22 cellular contexts compared by ENCODE assay signal in the genomic region with DNA sequence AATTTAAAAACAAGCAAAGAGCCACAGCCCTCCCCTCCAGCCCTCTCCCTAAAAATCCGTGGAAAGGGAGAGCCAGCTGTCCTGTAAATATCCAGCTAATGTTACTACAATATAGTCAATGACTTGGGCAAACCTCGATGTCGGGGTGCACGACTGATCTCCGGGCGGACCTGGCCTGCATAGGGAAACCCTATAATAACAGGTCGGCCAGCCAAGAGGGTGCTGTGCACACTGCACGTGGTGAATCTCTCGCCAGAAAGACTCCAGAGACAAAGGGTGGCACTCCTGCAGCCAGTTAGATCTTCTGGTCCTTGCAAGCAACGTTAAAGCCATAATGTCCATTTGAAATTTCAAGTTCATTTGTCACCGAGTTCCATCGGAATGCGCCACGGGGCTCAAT.
DNase-seq lines count a peak whose midpoint lies in the region; ATAC-seq and TF ChIP-seq lines count a peak whose summit lies in the region.
"Had no signal": no experiment of that assay in that cellular context is flagged by ENCODE, and none has a peak within 500 bp of the region (broad histone marks: within the 10 kb centered on the region; RNA-seq: fewer than 3 reads in every experiment).

No MANE protein-coding gene starts in this region.

- TF ChIP-seq POLR2A in ovary (IDR thresholded peaks at IDR 0.05) = no peak

- no peak for ATAC-seq in Right ventricle myocardium inferior
- ATAC-seq in PC-3 = no peak
- ATAC-seq: A549, GM12878 had no signal

- no peak overlapping the region for H3K9ac ChIP-seq in PC-3 (ENCODE audit: low read length)
- H3K9ac ChIP-seq in neuronal stem cell (ENCODE audit: low read depth, low read length, poor library complexity) = no peak overlapping the region
- H3K9ac ChIP-seq: BLaER1 treated with 17β-estradiol and CSF1 and Interleukin-3, amounts not matched to agents 10 nM and 100 nM had no signal

- H3K9me3 ChIP-seq in left ventricle myocardium inferior (replicated peaks) (no peaks in the 10 kb centered on the region), PC-3 (ENCODE audit: low read length) (no peaks in the 10 kb centered on the region), neuronal stem cell (replicated peaks in 1 of 2; ENCODE audit: control insufficient read depth in 2 of 2, insufficient read depth in 1 of 2, low read depth in 1 of 2, low read length in 2 of 2) (no peaks in the 10 kb centered on the region), ovary (no peaks in the 10 kb centered on the region)
- H3K9me3 ChIP-seq: A549 had no signal

- H3K27ac ChIP-seq in left ventricle myocardium inferior (replicated peaks) (no peak overlapping the region), PC-3 (ENCODE audit: low read length) (no peak overlapping the region), neuronal stem cell (replicated peaks; ENCODE audit: low read length) (no peak overlapping the region), ovary (no peak overlapping the region)
- H3K27ac ChIP-seq: 22Rv1; A549; BLaER1 treated with 17β-estradiol and CSF1 and Interleukin-3, amounts not matched to agents 10 nM and 100 nM had no signal

- POLR2A ChIA-PET in PC-3 (lab: Charles Lee; ENCODE audit: unreplicated experiment) = no interaction called here

- intact Hi-C loops in Right ventricle myocardium inferior (cut with DNase I) (no loop called here), left ventricle myocardium inferior (cut with micrococcal nuclease) (no loop called here), PC-3 (cut with micrococcal nuclease) (no loop called here), ovary (cut with DNase I) (no loop called here)

- in situ Hi-C loops in KBM-7 (cut with MboI; ENCODE audit: low pct_unique_long_range_greater_than_20kb, low sequenced_read_pairs) = no loop called here

- H3K4ac ChIP-seq in neuronal stem cell (ENCODE audit: low read length) = no peak overlapping the region

- H2BK120ac ChIP-seq in neuronal stem cell (ENCODE audit: low read depth, low read length) = no peak overlapping the region

- H3F3A ChIP-seq in PC-3 (ENCODE audit: low read length, unreplicated experiment) = no peaks in the 10 kb centered on the region

- WGBS in neuronal stem cell (ENCODE audit: extremely low coverage in 2 of 2, insufficient read length in 2 of 2, insufficient replicate concordance in 1 of 2), 2 donors = no CpG with 5 or more reads among the region's 14 CpGs
- 89 to 91% (median 89%) methylated on average over 14 of the region's 14 CpGs for WGBS in ovary, 3 donors

- CTCF ChIA-PET in PC-3 (lab: Charles Lee) = no interaction called here

- no peak overlapping the region for H2BK15ac ChIP-seq in neuronal stem cell (ENCODE audit: low read length)

- peaks cover 3% of the 10 kb centered on the region for H3K79me1 ChIP-seq in neuronal stem cell (ENCODE audit: low read depth, low read length)

- H3K79me2 ChIP-seq in PC-3 (ENCODE audit: low read length) = no peaks in the 10 kb centered on the region

- H3K4me2 ChIP-seq in PC-3 (ENCODE audit: low read length) (no peak overlapping the region), neuronal stem cell (ENCODE audit: insufficient read depth, low read length, poor library complexity, severe bottlenecking) (no peak overlapping the region)
- H3K4me2 ChIP-seq: A549; BLaER1 treated with 17β-estradiol and CSF1 and Interleukin-3, amounts not matched to agents 10 nM and 100 nM had no signal

- H3K14ac ChIP-seq in neuronal stem cell (ENCODE audit: low read length) = no peak overlapping the region

- H3K27me3 ChIP-seq in left ventricle myocardium inferior (ENCODE audit: low read depth) (no peaks in the 10 kb centered on the region), PC-3 (ENCODE audit: low read length) (no peaks in the 10 kb centered on the region), neuronal stem cell (ENCODE audit: control insufficient read depth in 3 of 3, insufficient read depth in 3 of 3, low read depth in 1 of 3, low read length in 3 of 3) (peaks cover 0 to 1% (median 0%) of the 10 kb centered on the region in 3 experiments), ovary (no peaks in the 10 kb centered on the region)
- H3K27me3 ChIP-seq: BLaER1 treated with 17β-estradiol and CSF1 and Interleukin-3, amounts not matched to agents 10 nM and 100 nM had no signal

- no TSS peak for BruUV-seq in PC-3 (replicated peaks; lab: Mats Ljungman, UMichigan)

- H3K4me1 ChIP-seq in left ventricle myocardium inferior (peaks cover 9% of the 10 kb centered on the region), PC-3 (ENCODE audit: insufficient read depth, low read length) (no peaks in the 10 kb centered on the region), neuronal stem cell (ENCODE audit: control insufficient read depth in 2 of 2, insufficient read depth in 1 of 2, low read depth in 1 of 2, low read length in 2 of 2) (no peaks in the 10 kb centered on the region), ovary (ENCODE audit: insufficient read depth) (no peaks in the 10 kb centered on the region)
- H3K4me1 ChIP-seq: A549; BLaER1 treated with 17β-estradiol and CSF1 and Interleukin-3, amounts not matched to agents 10 nM and 100 nM had no signal

- peak overlapping the region; percentile 11; the same call in 1 of the 2 replicates for H2AFZ ChIP-seq in PC-3 (ENCODE audit: low read length)
- peak overlapping the region; percentile 18 for H2AFZ ChIP-seq in neuronal stem cell (ENCODE audit: low read length)

- no peak overlapping the region for H3K23ac ChIP-seq in neuronal stem cell (ENCODE audit: low read depth, low read length, poor library complexity)

- peak overlapping the region; percentile 56 for H2AK5ac ChIP-seq in neuronal stem cell (ENCODE audit: low read depth, low read length)

- H4K91ac ChIP-seq in neuronal stem cell (ENCODE audit: low read depth, low read length, poor library complexity) = no peak overlapping the region

- no peak overlapping the region for H2BK5ac ChIP-seq in neuronal stem cell (ENCODE audit: low read length)

- no peak overlapping the region for H3K4me3 ChIP-seq in left ventricle myocardium inferior
- H3K4me3 ChIP-seq in PC-3 (ENCODE audit: low read length) = no peak overlapping the region
- H3K4me3 ChIP-seq in neuronal stem cell (ENCODE audit: low read length in 2 of 2) = no peak overlapping the region
- no peak overlapping the region for H3K4me3 ChIP-seq in ovary
- H3K4me3 ChIP-seq: A549; BLaER1 treated with 17β-estradiol and CSF1 and Interleukin-3, amounts not matched to agents 10 nM and 100 nM; GM12878 had no signal

- TF ChIP-seq CTCF in left ventricle myocardium inferior (IDR thresholded peaks at IDR 0.05; ENCODE audit: borderline replicate concordance) = no peak
- TF ChIP-seq CTCF in PC-3 (conservative IDR thresholded peaks at IDR 0.05; ENCODE audit: low read depth, low read length) = no peak
- no peak for TF ChIP-seq CTCF in ovary (IDR thresholded peaks at IDR 0.05)

- H3K36me3 ChIP-seq in left ventricle myocardium inferior = no peaks in the 10 kb centered on the region
- no peaks in the 10 kb centered on the region for H3K36me3 ChIP-seq in PC-3 (ENCODE audit: low read depth, low read length)
- H3K36me3 ChIP-seq in neuronal stem cell (replicated peaks in 1 of 2; ENCODE audit: control insufficient read depth in 2 of 2, insufficient read depth in 2 of 2, low read length in 2 of 2) = no peaks in the 10 kb centered on the region
- no peaks in the 10 kb centered on the region for H3K36me3 ChIP-seq in ovary
- H3K36me3 ChIP-seq: BLaER1 treated with 17β-estradiol and CSF1 and Interleukin-3, amounts not matched to agents 10 nM and 100 nM had no signal

- H4K20me1 ChIP-seq in PC-3 (ENCODE audit: low read length) = no peaks in the 10 kb centered on the region
- H4K20me1 ChIP-seq: BLaER1 treated with 17β-estradiol and CSF1 and Interleukin-3, amounts not matched to agents 10 nM and 100 nM had no signal

- peak overlapping the region; percentile 16 for H2BK12ac ChIP-seq in neuronal stem cell (ENCODE audit: low read length)

- no peak overlapping the region for H4K8ac ChIP-seq in neuronal stem cell (ENCODE audit: low read depth, low read length)

- DNase-seq in Right ventricle myocardium inferior (ENCODE audit: missing footprints) = peak; percentile 55
- no peak for DNase-seq in left ventricle myocardium inferior
- DNase-seq in PC-3 = no peak
- no peak for DNase-seq in neuronal stem cell (ENCODE audit: low spot score)
- no peak for DNase-seq in ovary
- DNase-seq in KBM-7 = no peak
- DNase-seq: AML-193; CD4-positive, alpha-beta memory T cell; CD4-positive, CD25-positive, alpha-beta regulatory T cell; CD8-positive, alpha-beta memory T cell; COR-L47; DMS 273 treated with DMSO at 0.1 percent for 48 hours; DMS153; DMS53; DMS79; DND-41; EL; GDM1 had no signal

- peak overlapping the region; percentile 48 for H3K18ac ChIP-seq in neuronal stem cell (ENCODE audit: low read length)

- H3K9me2 ChIP-seq in PC-3 (replicated peaks; ENCODE audit: low read length) = no peaks in the 10 kb centered on the region

- TF ChIP-seq EP300 in ovary (IDR thresholded peaks at IDR 0.05) = no peak
